In the genomic region with DNA sequence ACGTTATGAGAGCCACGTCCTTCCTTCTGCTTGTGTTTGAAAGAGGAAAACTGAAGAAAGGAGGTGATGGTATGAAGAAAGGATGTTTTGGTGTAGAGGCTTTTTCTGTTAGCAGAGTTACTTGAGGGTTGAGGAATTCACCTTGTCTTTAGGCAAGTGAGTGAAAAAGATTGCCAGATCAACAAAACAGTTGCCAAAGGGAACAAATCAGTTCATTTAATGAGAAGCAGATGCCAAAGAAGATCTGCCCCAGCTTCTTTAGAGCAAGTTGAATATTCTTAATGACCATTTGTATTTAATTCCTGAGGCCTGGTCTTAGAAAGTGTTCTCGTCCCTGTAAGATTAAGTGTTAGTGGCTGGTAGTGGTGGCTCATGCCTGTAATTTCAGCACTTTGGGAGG, we compare ENCODE assay signal across 29 cellular contexts.
"Had no signal": no experiment of that assay in that cellular context is flagged by ENCODE, and none has a peak within 500 bp of the region (broad histone marks: within the 10 kb centered on the region; RNA-seq: fewer than 3 reads in every experiment).

No MANE protein-coding gene starts in this region.

- H3K36me3 ChIP-seq: breast epithelium, right atrium auricular region, suprapubic skin had no signal

- H3K9me3 ChIP-seq: breast epithelium, mucosa of descending colon, suprapubic skin, tibial nerve had no signal

- H3K36me3 Mint-ChIP-seq: activated naive CD4-positive, alpha-beta T cell treated with anti-CD3 and anti-CD28 coated beads, Interleukin-2, amount 10 ng/mL, durations not matched to agents 7 days and 5 days; activated naive CD8-positive, alpha-beta T cell treated with anti-CD3 and anti-CD28 coated beads, Interleukin-2, amount 10 ng/mL, durations not matched to agents 7 days and 5 days; natural killer cell treated with Interleukin-12 subunit alpha and Interleukin-12 subunit beta and Interleukin-15 and Interleukin-18, amount 100 ng/mL, for 72 hours had no signal

- H3K27ac ChIP-seq: breast epithelium, right atrium auricular region, suprapubic skin, tibial nerve had no signal

- H3K27me3 ChIP-seq: breast epithelium, right atrium auricular region, suprapubic skin, tibial nerve had no signal

- H3K4me2 ChIP-seq: smooth muscle cell had no signal

- ATAC-seq: esophagus mucosa; left cardiac atrium; left ventricle myocardium superior; mucosa of descending colon; natural killer cell treated with Interleukin-12 subunit alpha and Interleukin-12 subunit beta and Interleukin-15 and Interleukin-18, amount 100 ng/mL, for 72 hours; stimulated activated naive B cell treated with anti-CD40 and anti-IgM and Interleukin-4, amounts not matched to agents 10 μg/mL and 1 μg/mL and 100 μg/mL, for 72 hours had no signal

- H3K9me3 Mint-ChIP-seq: activated naive CD4-positive, alpha-beta T cell treated with anti-CD3 and anti-CD28 coated beads, Interleukin-2, amount 10 ng/mL, durations not matched to agents 7 days and 5 days; activated naive CD8-positive, alpha-beta T cell treated with anti-CD3 and anti-CD28 coated beads, Interleukin-2, amount 10 ng/mL, durations not matched to agents 7 days and 5 days; activated T-helper 1 cell treated with anti-CD3 and anti-CD28 coated beads, Interleukin-12 subunit alpha, Interleukin-12 subunit beta, Interleukin-2, Interleukin-4 antibody, amounts not matched to agents 30 ng/mL and 10 ng/mL and 1 ng/mL, durations not matched to agents 14 hours and 24 hours and 36 hours; central memory CD8-positive, alpha-beta T cell; dendritic cell treated with granulocyte-macrophage colony-stimulating factor and Interleukin-4, amounts not matched to agents 40 ng/mL and 50 ng/mL, for 4 days; endodermal cell; natural killer cell treated with Interleukin-12 subunit alpha and Interleukin-12 subunit beta and Interleukin-15 and Interleukin-18, amount 100 ng/mL, for 72 hours; stimulated activated naive B cell treated with anti-CD40 and anti-IgM and Interleukin-4, amounts not matched to agents 10 μg/mL and 1 μg/mL and 100 μg/mL, for 72 hours had no signal

- H3K27ac Mint-ChIP-seq: activated naive CD4-positive, alpha-beta T cell treated with anti-CD3 and anti-CD28 coated beads, Interleukin-2, amount 10 ng/mL, durations not matched to agents 7 days and 5 days; activated naive CD8-positive, alpha-beta T cell treated with anti-CD3 and anti-CD28 coated beads, Interleukin-2, amount 10 ng/mL, durations not matched to agents 7 days and 5 days; activated T-helper 1 cell treated with anti-CD3 and anti-CD28 coated beads, Interleukin-12 subunit alpha, Interleukin-12 subunit beta, Interleukin-2, Interleukin-4 antibody, amounts not matched to agents 30 ng/mL and 10 ng/mL and 1 ng/mL, durations not matched to agents 14 hours and 24 hours and 36 hours; dendritic cell treated with granulocyte-macrophage colony-stimulating factor and Interleukin-4, amounts not matched to agents 40 ng/mL and 50 ng/mL, for 4 days; endodermal cell; natural killer cell treated with Interleukin-12 subunit alpha and Interleukin-12 subunit beta and Interleukin-15 and Interleukin-18, amount 100 ng/mL, for 72 hours; stimulated activated naive B cell treated with anti-CD40 and anti-IgM and Interleukin-4, amounts not matched to agents 10 μg/mL and 1 μg/mL and 100 μg/mL, for 72 hours had no signal

- H3K4me3 ChIP-seq: breast epithelium, mucosa of descending colon, right atrium auricular region, smooth muscle cell, suprapubic skin, tibial nerve had no signal

- DNase-seq: activated CD4-positive, alpha-beta T cell treated with anti-CD3 and anti-CD28 coated beads for 4 hours; activated CD4-positive, alpha-beta T cell treated with anti-CD3 and anti-CD28 coated beads, Interleukin-2, amount 50 U/mL, for 48 hours; activated CD4-positive, CD25-positive, alpha-beta regulatory T cell; activated CD8-positive, alpha-beta memory T cell treated with anti-CD3 and anti-CD28 coated beads, Interleukin-2, amount 50 U/mL, for 4 hours; activated effector memory CD4-positive, alpha-beta T cell treated with anti-CD3 and anti-CD28 coated beads, Interleukin-2, amount 50 U/mL, for 16 hours; activated naive CD4-positive, alpha-beta T cell treated with anti-CD3 and anti-CD28 coated beads, Interleukin-2, amount 10 ng/mL, durations not matched to agents 7 days and 5 days; activated naive CD8-positive, alpha-beta T cell treated with anti-CD3 and anti-CD28 coated beads, Interleukin-2, amount 10 ng/mL, durations not matched to agents 7 days and 5 days; activated T-cell treated with anti-CD3 and anti-CD28 coated beads, Interleukin-2, amount 50 U/mL, for 1 hour; amniotic stem cell; endodermal cell; head of caudate nucleus; hippocampal formation; left cardiac atrium; left ventricle myocardium superior; mucosa of descending colon; stimulated activated CD4-positive, alpha-beta T cell treated with anti-CD3 and anti-CD28 coated beads, Interleukin-1b, Interleukin-23, amount 100 ng/mL, for 48 hours; stimulated activated CD4-positive, alpha-beta T cell treated with anti-CD3 and anti-CD28 coated beads, Interleukin-4, amount 100 ng/mL, for 4 hours; stimulated activated CD8-positive, alpha-beta memory T cell treated with anti-CD3 and anti-CD28 coated beads, Interleukin-4, amount 100 ng/mL, for 48 hours; stimulated activated naive B cell treated with anti-CD40 and anti-IgM and Interleukin-4, amounts not matched to agents 10 μg/mL and 1 μg/mL and 100 μg/mL, for 72 hours had no signal

- H3K4me3 Mint-ChIP-seq: activated naive CD4-positive, alpha-beta T cell treated with anti-CD3 and anti-CD28 coated beads, Interleukin-2, amount 10 ng/mL, durations not matched to agents 7 days and 5 days; activated naive CD8-positive, alpha-beta T cell treated with anti-CD3 and anti-CD28 coated beads, Interleukin-2, amount 10 ng/mL, durations not matched to agents 7 days and 5 days; activated T-helper 1 cell treated with anti-CD3 and anti-CD28 coated beads, Interleukin-12 subunit alpha, Interleukin-12 subunit beta, Interleukin-2, Interleukin-4 antibody, amounts not matched to agents 30 ng/mL and 10 ng/mL and 1 ng/mL, durations not matched to agents 14 hours and 24 hours and 36 hours; central memory CD8-positive, alpha-beta T cell; dendritic cell treated with granulocyte-macrophage colony-stimulating factor and Interleukin-4, amounts not matched to agents 40 ng/mL and 50 ng/mL, for 4 days; endodermal cell; natural killer cell treated with Interleukin-12 subunit alpha and Interleukin-12 subunit beta and Interleukin-15 and Interleukin-18, amount 100 ng/mL, for 72 hours; stimulated activated naive B cell treated with anti-CD40 and anti-IgM and Interleukin-4, amounts not matched to agents 10 μg/mL and 1 μg/mL and 100 μg/mL, for 72 hours had no signal
